Comparison of ENCODE assay signal across 8 cellular contexts in the genomic region with DNA sequence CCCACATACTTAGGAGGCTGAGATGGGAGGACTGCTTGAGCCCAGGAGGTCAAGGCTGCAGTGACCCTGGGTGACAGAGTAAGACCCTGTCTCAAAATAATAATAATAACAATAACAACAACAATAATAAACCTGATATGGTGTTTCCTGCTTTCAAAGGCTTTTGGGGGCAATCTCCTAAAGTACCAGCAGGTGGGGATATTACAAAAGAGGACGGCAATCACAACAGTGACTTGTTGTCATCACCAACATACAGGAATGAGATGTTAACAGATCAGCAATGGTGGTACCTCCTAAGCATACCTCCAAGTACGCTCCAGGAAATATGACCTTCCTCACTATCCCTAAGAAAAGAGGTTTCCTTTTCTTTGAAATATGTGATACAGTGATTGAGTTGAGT.
A peak's percentile ranks its signal among the peaks of the same experiment; 100 is the strongest.
DNase-seq lines count a peak whose midpoint lies in the region; ATAC-seq and TF ChIP-seq lines count a peak whose summit lies in the region.

No MANE protein-coding gene starts in this region.

- H3K36me3 ChIP-seq in thoracic aorta: no peaks in the 10 kb centered on the region

- H3K4me3 Mint-ChIP-seq in Calu3 (ENCODE audit: low read depth, unreplicated experiment): no peak overlapping the region

- H3K4me3 ChIP-seq in foreskin fibroblast (ENCODE audit: low read depth in 1 of 2, low read length in 2 of 2) (no peak overlapping the region), thoracic aorta (no peak overlapping the region)

- intact Hi-C loops in Calu3 (cut with micrococcal nuclease; ENCODE audit: unreplicated experiment): loop anchor here (1.0 to 5.0 kb wide), 2 partner anchors 134 to 538 kb away; no protein-coding TSS in a partner anchor

- H3K36me3 Mint-ChIP-seq in Calu3 (ENCODE audit: insufficient read depth, unreplicated experiment): no peaks in the 10 kb centered on the region

- DNase-seq in Calu3: peak; percentile 26
- peak; percentile 65 for DNase-seq in RKO (ENCODE audit: low spot score)
- peak in 1 of 2 donors; percentile 11 for DNase-seq in foreskin fibroblast
- DNase-seq in thoracic aorta (ENCODE audit: low spot score): no peak
- DNase-seq in cortex of kidney (lab: John Stamatoyannopoulos, UW): no peak
- no peak for DNase-seq in effector CD8-positive, alpha-beta T cell (lab: John Stamatoyannopoulos, UW)

- H3K9me3 Mint-ChIP-seq in Calu3 (ENCODE audit: low read depth, unreplicated experiment): no peaks in the 10 kb centered on the region

- CTCF ChIA-PET in Calu3 (lab: Charles Lee): interaction anchor here (0.6 to 0.7 kb wide), 3 partner anchors 244 to 1290 kb away, joined by 3 to 7 read pairs (median 3); no protein-coding TSS in a partner anchor

- peaks cover 15% of the 10 kb centered on the region for H3K27me3 Mint-ChIP-seq in Calu3 (ENCODE audit: unreplicated experiment)

- no TSS peak for BruUV-seq in Calu3 (replicated peaks; lab: Mats Ljungman, UMichigan)

- no peaks in the 10 kb centered on the region for H3K4me1 ChIP-seq in thoracic aorta (ENCODE audit: control insufficient read depth in 1 of 2, low read depth in 2 of 2)

- ATAC-seq in GM19023 (IDR thresholded peaks at IDR 0.05; ENCODE audit: unreplicated experiment) (peak; percentile 77), HG03280 (IDR thresholded peaks at IDR 0.05; ENCODE audit: unreplicated experiment) (peak; percentile 76), thoracic aorta (ENCODE audit: insufficient number of reproducible peaks, low FRiP score, low read depth) (no peak)

- TF ChIP-seq CTCF in Calu3 (IDR thresholded peaks at IDR 0.05; ENCODE audit: unreplicated experiment): peak; percentile 33
- TF ChIP-seq CTCF in foreskin fibroblast (IDR thresholded peaks at IDR 0.05; ENCODE audit: low read depth, low read length): peak; percentile 53
- TF ChIP-seq CTCF in thoracic aorta (IDR thresholded peaks at IDR 0.05): peak; percentile 62

- H3K27ac ChIP-seq in thoracic aorta: no peak overlapping the region

- no peak overlapping the region for H3K27ac Mint-ChIP-seq in Calu3 (ENCODE audit: unreplicated experiment)

- H3K4me1 Mint-ChIP-seq in Calu3 (ENCODE audit: low read depth, unreplicated experiment): no peaks in the 10 kb centered on the region

- no peaks in the 10 kb centered on the region for H3K9me3 ChIP-seq in thoracic aorta

- H3K27me3 ChIP-seq in thoracic aorta (replicated peaks; ENCODE audit: insufficient read depth): no peaks in the 10 kb centered on the region

Comparison
In these comparisons a context has a peak if more than half of its experiments do, and no peak if none do; other contexts are left out.
1. DNase-seq: peak in Calu3 (single experiment) and RKO (single experiment); none in thoracic aorta (single experiment), cortex of kidney (single experiment) and effector CD8-positive, alpha-beta T cell (single experiment).
2. Peak in every context shown above with its lines, with median percentiles within 50 percentile points of each other: CTCF ChIP-seq.